ENCODE assay signal across 16 cellular contexts in the genomic region with DNA sequence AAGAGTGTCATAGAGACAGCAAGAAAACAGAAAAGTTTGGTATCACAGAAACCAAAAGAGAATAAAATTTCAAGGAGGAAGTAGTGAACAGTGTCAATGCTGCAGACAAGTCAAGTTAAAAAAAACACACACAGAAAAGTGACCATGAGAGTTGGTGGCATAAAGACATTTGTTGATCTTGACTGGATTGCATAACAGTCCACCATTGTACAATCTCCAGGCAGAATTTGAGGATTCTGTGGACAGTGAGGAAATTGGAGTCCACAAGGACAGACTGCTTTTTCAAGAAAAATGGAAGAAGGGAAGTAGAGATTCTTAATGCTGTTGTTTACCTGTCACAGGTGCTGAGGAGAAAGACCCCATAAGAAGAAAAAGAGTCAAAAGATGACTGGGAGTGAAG.
A peak's percentile ranks its signal among the peaks of the same experiment; 100 is the strongest.
DNase-seq lines count a peak whose midpoint lies in the region; ATAC-seq and TF ChIP-seq lines count a peak whose summit lies in the region.
"Had no signal": no experiment of that assay in that cellular context is flagged by ENCODE, and none has a peak within 500 bp of the region (broad histone marks: within the 10 kb centered on the region; RNA-seq: fewer than 3 reads in every experiment).

No MANE protein-coding gene starts in this region.

- no peak for TF ChIP-seq CTCF in progenitor cell of endocrine pancreas (IDR thresholded peaks at IDR 0.05; ENCODE audit: unreplicated experiment)

- H3K27ac ChIP-seq in SK-N-MC = 0 out of 2 replicates have a peak overlapping the region, but pooled peaks have one; percentile 31
- H3K27ac ChIP-seq: GM23248, HL-60 had no signal

- H3K4me3 Mint-ChIP-seq in progenitor cell of endocrine pancreas (ENCODE audit: low read depth) = no peak overlapping the region
- H3K4me3 Mint-ChIP-seq: CD4-positive, alpha-beta T cell; IgD-negative memory B cell had no signal

- H3K9me3 Mint-ChIP-seq in progenitor cell of endocrine pancreas (ENCODE audit: low read depth) = peaks cover 5% of the 10 kb centered on the region

- no peak overlapping the region for H3K4me3 ChIP-seq in SK-N-MC
- H3K4me3 ChIP-seq: GM23248, HAP-1 had no signal

- H3K36me3 Mint-ChIP-seq in progenitor cell of endocrine pancreas (ENCODE audit: insufficient read depth) = peaks cover 8% of the 10 kb centered on the region
- H3K36me3 Mint-ChIP-seq: IgD-negative memory B cell had no signal

- H3K9me3 ChIP-seq in SK-N-MC (ENCODE audit: low read depth, low read length) = no peaks in the 10 kb centered on the region
- H3K9me3 ChIP-seq: BE2C, Caco-2, HAP-1 had no signal

- H3K27ac Mint-ChIP-seq in progenitor cell of endocrine pancreas = peak overlapping the region; percentile 8
- H3K27ac Mint-ChIP-seq: CD4-positive, alpha-beta T cell; IgD-negative memory B cell had no signal

- ATAC-seq in HG03460 (IDR thresholded peaks at IDR 0.05; ENCODE audit: unreplicated experiment) (no peak), HG03342 (IDR thresholded peaks at IDR 0.05; ENCODE audit: unreplicated experiment) (no peak)

- DNase-seq in SK-N-MC (ENCODE audit: low read depth, low spot score) (no peak), left kidney (ENCODE audit: low read depth, low spot score) (peak; percentile 5), progenitor cell of endocrine pancreas (ENCODE audit: low spot score, unreplicated experiment) (no peak), GM03348 (ENCODE audit: low spot score) (no peak)
- no peak for DNase-seq in activated CD4-positive, CD25-positive, alpha-beta regulatory T cell (lab: John Stamatoyannopoulos, UW)
- DNase-seq: ACHN; BE2C; C1 segment of cervical spinal cord; Caco-2; CD4-positive, alpha-beta T cell; GM23248 had no signal

- H3K27me3 Mint-ChIP-seq in progenitor cell of endocrine pancreas = no peaks in the 10 kb centered on the region
- H3K27me3 Mint-ChIP-seq: CD4-positive, alpha-beta T cell; IgD-negative memory B cell had no signal

- H3K9ac ChIP-seq in SK-N-MC (ENCODE audit: insufficient read length) = no peak overlapping the region
- H3K9ac ChIP-seq: GM23248 had no signal

- peaks cover 3% of the 10 kb centered on the region; the same call in 1 of the 2 replicates for H3K36me3 ChIP-seq in SK-N-MC (ENCODE audit: insufficient read depth, low read length)
- H3K36me3 ChIP-seq: BE2C, HAP-1 had no signal

- H3K4me1 Mint-ChIP-seq in progenitor cell of endocrine pancreas (ENCODE audit: low read depth) = no peaks in the 10 kb centered on the region
- H3K4me1 Mint-ChIP-seq: IgD-negative memory B cell had no signal
